In the genomic region with DNA sequence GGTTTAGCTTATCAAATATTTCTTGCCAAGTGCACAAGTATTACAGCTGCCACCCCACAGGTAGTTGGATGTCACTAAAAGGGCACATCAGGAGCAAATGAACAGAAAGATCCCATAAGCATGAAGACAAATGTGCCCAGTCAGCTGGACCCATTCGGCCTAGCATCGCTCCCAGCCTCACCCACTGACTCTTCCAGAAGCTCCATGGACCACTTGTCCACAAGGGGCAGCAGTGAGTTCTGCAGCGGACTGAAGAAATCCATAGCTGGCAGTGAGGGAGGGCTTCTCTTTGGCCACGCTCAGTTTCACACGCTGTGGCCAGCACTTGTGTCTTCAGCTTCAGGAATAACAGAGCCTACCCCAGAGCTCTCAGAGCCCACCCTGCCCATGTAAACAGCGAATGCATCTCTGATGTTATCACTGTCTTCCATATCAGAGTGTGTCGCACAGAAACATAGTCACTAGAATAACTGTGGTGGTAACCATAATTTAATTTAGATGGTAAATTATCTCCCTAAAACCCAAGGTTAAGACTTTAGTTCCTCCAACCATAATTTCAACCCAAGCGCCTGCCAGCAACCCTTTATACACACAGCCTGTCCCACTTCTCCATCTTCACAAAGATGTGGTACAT, we compare ENCODE assay signal across 8 cellular contexts. TPM values are rescaled to one million over a fixed set of nuclear protein-coding genes. Genes with fewer than 3 reads are reported as not detected.
DNase-seq lines count a peak whose midpoint lies in the region; ATAC-seq and TF ChIP-seq lines count a peak whose summit lies in the region.

No MANE protein-coding gene starts in this region.

- ATAC-seq in GM21723 (IDR thresholded peaks at IDR 0.05; ENCODE audit: unreplicated experiment) = peak; percentile 85
- no peak for ATAC-seq in HG03135 (IDR thresholded peaks at IDR 0.05; ENCODE audit: unreplicated experiment)

- no peak overlapping the region for H3K4me2 ChIP-seq in DOHH2 (ENCODE audit: low read length)

- H3K27ac ChIP-seq in DOHH2 (ENCODE audit: low read depth, low read length) = no peak overlapping the region

- H3F3A ChIP-seq in DOHH2 (ENCODE audit: control insufficient read depth, insufficient read depth) = no peaks in the 10 kb centered on the region

- H4K20me1 ChIP-seq in DOHH2 (ENCODE audit: control insufficient read depth, insufficient read depth, low read depth, low read length) = no peaks in the 10 kb centered on the region

- H3K4me3 ChIP-seq in DOHH2 (ENCODE audit: low read length) (no peak overlapping the region), skeletal muscle cell (ENCODE audit: low read depth, low read length) (no peak overlapping the region)

- H3K9me2 ChIP-seq in DOHH2 (replicated peaks; ENCODE audit: control insufficient read depth, low read length) = no peaks in the 10 kb centered on the region

- H3K9me3 ChIP-seq in DOHH2 (ENCODE audit: control insufficient read depth, insufficient read depth, low read length) = no peaks in the 10 kb centered on the region

- peaks cover 5% of the 10 kb centered on the region for H3K27me3 ChIP-seq in DOHH2 (ENCODE audit: control insufficient read depth, low read length)

- no peaks in the 10 kb centered on the region for H3K79me2 ChIP-seq in DOHH2 (ENCODE audit: control insufficient read depth, low read length)

- H3K36me3 ChIP-seq in DOHH2 (ENCODE audit: control insufficient read depth, low read length) = no peaks in the 10 kb centered on the region

- TF ChIP-seq CTCF in DOHH2 (IDR thresholded peaks at IDR 0.05; ENCODE audit: low read depth, low read length, poor library complexity, severe bottlenecking) = peak; percentile 88

- peak; percentile 58 for DNase-seq in M059J (ENCODE audit: low read depth)
- DNase-seq in T follicular helper cell (ENCODE audit: low read depth) = peak; percentile 39
- DNase-seq in amniotic stem cell (lab: John Stamatoyannopoulos, UW) = peak; percentile 28
- DNase-seq in hepatic stellate cell (ENCODE audit: low spot score) = peak; percentile 47
- peak; percentile 7 for DNase-seq in skeletal muscle cell (ENCODE audit: low read depth)

- H3K4me1 ChIP-seq in DOHH2 (ENCODE audit: control insufficient read depth, low read length) = no peaks in the 10 kb centered on the region

RNA-seq across cellular contexts. Expression of gene CGA, which starts 15.8 kb away (rescaled TPM):
- 22.8 and 26.6 TPM in 2 replicates for total RNA-seq in M059J (2014; rRNA removed; shearing (Covaris generic))

Comparison
In these comparisons a context has a peak if more than half of its experiments do, and no peak if none do; other contexts are left out.
1. DNase-seq: peak in every context shown above with its lines; median percentile 58 in M059J; 47 in hepatic stellate cell; 39 in T follicular helper cell; 28 in amniotic stem cell; 7 in skeletal muscle cell.